ENCODE assay signal across 8 cellular contexts in the genomic region with DNA sequence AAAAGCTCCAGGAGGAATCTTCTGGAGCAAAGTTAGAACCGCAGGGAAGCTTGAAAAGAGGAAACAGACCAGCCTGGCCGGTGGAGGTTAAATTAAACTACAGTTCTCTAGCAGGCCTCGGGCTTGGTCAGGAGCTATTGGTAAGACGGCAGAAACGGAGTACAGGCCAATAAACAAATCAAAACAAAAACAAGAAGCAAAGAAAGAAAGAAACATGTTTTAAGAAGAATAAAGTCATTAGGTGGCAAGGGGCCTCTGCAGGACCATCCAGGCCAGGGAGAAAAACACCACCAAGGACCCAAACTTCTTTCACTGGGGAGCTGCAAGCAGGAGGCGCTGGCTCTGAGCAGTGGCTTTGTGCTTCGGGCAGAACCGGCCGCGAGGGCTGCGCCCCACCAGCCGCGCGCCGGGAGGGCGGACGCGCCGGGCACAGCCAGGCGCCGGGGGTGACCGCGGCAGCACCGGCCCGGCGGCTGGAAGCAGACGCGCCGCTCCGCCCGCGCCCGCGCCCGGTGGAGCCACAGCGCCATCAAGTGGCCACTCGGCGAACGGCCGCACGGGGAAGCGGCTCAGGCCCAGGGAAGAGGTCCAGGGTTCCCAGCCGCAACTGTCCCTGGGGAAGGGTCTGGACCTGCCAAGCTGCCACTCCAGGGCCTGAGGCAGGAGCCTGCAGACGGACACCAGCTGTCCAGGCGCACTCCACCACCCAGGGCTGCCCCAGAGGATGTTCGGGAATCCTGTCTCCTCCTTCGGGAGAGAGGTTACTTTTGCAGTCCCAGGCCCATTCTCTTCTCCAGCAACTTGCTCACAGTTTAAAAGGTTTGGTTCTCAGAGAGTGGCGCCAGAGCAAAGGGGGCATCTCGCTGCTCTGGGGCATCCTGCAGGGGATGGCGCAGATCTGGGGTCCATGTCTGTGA.
DNase-seq lines count a peak whose midpoint lies in the region; ATAC-seq, FAIRE-seq and TF ChIP-seq lines count a peak whose summit lies in the region.

No MANE protein-coding gene starts in this region.

- H3K9me3 ChIP-seq in WERI-Rb-1 (ENCODE audit: severe bottlenecking) (peaks cover 11% of the 10 kb centered on the region), keratinocyte (ENCODE audit: control insufficient read depth, low read depth, low read length) (no peaks in the 10 kb centered on the region)

- H3K36me3 ChIP-seq in WERI-Rb-1 (no peaks in the 10 kb centered on the region), bronchial epithelial cell (ENCODE audit: control insufficient read depth, insufficient read depth, low read length) (peaks cover 3% of the 10 kb centered on the region), keratinocyte (ENCODE audit: control insufficient read depth in 2 of 2, extremely low read depth in 1 of 2, insufficient read depth in 2 of 2, low read length in 2 of 2) (peaks cover 5 to 19% of the 10 kb centered on the region in 2 experiments)

- peaks cover 17% of the 10 kb centered on the region for H4K20me1 ChIP-seq in keratinocyte (ENCODE audit: control insufficient read depth, extremely low read depth, insufficient read depth, low read length)

- TF ChIP-seq CTCF in WERI-Rb-1 (IDR thresholded peaks at IDR 0.05; ENCODE audit: low read depth, low read length) (peak; percentile 94), bronchial epithelial cell (IDR thresholded peaks at IDR 0.05; ENCODE audit: insufficient read depth, low read length, severe bottlenecking) (peak; percentile 85), keratinocyte (optimal IDR thresholded peaks at IDR 0.05 in 1 of 3, IDR thresholded peaks at IDR 0.05 in 1 of 3, conservative IDR thresholded peaks at IDR 0.05 in 1 of 3; ENCODE audit: extremely low read depth in 1 of 3, insufficient read depth in 2 of 3, low read length in 3 of 3) (peak; percentile 63 to 92 (median 86))

- peaks cover 5% of the 10 kb centered on the region for H3K4me1 ChIP-seq in keratinocyte (ENCODE audit: control insufficient read depth, extremely low read depth, insufficient read depth, low read length)

- DNase-seq in activated gamma-delta T cell treated with Interleukin-2 at 50 U/mL for 16 hours (peak; percentile 30), activated gamma-delta T cell (lab: John Stamatoyannopoulos, UW) (no peak), NCI-H2081 (lab: John Stamatoyannopoulos, UW) (peak; percentile 68 to 84), WERI-Rb-1 (peak; percentile 71), bronchial epithelial cell (ENCODE audit: low read depth) (no peak), keratinocyte (ENCODE audit: low read depth, low spot score) (no peak)
- DNase-seq in stimulated activated CD4-positive, alpha-beta T cell treated with anti-CD3 and anti-CD28 coated beads, Interleukin-12 subunit alpha, Interleukin-12 subunit beta, amount 100 ng/mL, for 48 hours (ENCODE audit: low read depth in 2 of 3, low spot score in 1 of 3), result peak; percentile 35 to 64 (median 45)

- peak overlapping the region; percentile 9 for H3K9ac ChIP-seq in keratinocyte (ENCODE audit: control insufficient read depth, extremely low read depth, insufficient read depth, low read length)

- H3K27ac ChIP-seq in WERI-Rb-1, result no peak overlapping the region
- H3K27ac ChIP-seq in keratinocyte (ENCODE audit: control insufficient read depth, insufficient read depth, low read length), result no peak overlapping the region

- dilution Hi-C loops in keratinocyte (cut with MboI; ENCODE audit: extremely low pct_ligation_motif_present, low sequenced_read_pairs), result no loop called here

- H3K4me3 ChIP-seq in WERI-Rb-1 (ENCODE audit: low read depth, low read length) (no peak overlapping the region), bronchial epithelial cell (ENCODE audit: low read depth, low read length) (no peak overlapping the region), keratinocyte (ENCODE audit: control insufficient read depth in 2 of 3, extremely low read depth in 1 of 3, insufficient read depth in 2 of 3, low read depth in 1 of 3, low read length in 3 of 3) (peak overlapping the region in 2 of 3 experiments; percentile 5 to 34)

- H3K27me3 ChIP-seq in WERI-Rb-1 (ENCODE audit: insufficient read depth, low read depth, severe bottlenecking), result peaks cover 9% of the 10 kb centered on the region
- H3K27me3 ChIP-seq in bronchial epithelial cell (ENCODE audit: control insufficient read depth, insufficient read depth, low read length), result no peaks in the 10 kb centered on the region
- H3K27me3 ChIP-seq in keratinocyte (ENCODE audit: control insufficient read depth, extremely low read depth, insufficient read depth, low read length), result no peaks in the 10 kb centered on the region

- H3K4me2 ChIP-seq in keratinocyte (ENCODE audit: control insufficient read depth, extremely low read depth, insufficient read depth, low read depth, low read length), result peak overlapping the region; percentile 63

- peak; percentile 90 for ATAC-seq in HG02852 (IDR thresholded peaks at IDR 0.05; ENCODE audit: unreplicated experiment)

- peaks cover 85% of the 10 kb centered on the region for H3K79me2 ChIP-seq in keratinocyte (ENCODE audit: control insufficient read depth, insufficient read depth, low read length)

- H2AFZ ChIP-seq in keratinocyte (ENCODE audit: control insufficient read depth, low read length), result no peak overlapping the region

- no peaks in the 10 kb centered on the region for H3K9me1 ChIP-seq in keratinocyte (ENCODE audit: control insufficient read depth, extremely low read depth, insufficient read depth, low read length)

- no peak for FAIRE-seq in bronchial epithelial cell (lab: Jason Lieb, UNC)
- FAIRE-seq in keratinocyte (lab: Jason Lieb, UNC), result no peak

Comparison
In these comparisons a context has a peak if more than half of its experiments do, and no peak if none do; other contexts are left out.
1. DNase-seq: peak in activated gamma-delta T cell treated with Interleukin-2 at 50 U/mL for 16 hours (single experiment), NCI-H2081 (2 of 2), WERI-Rb-1 (single experiment) and stimulated activated CD4-positive, alpha-beta T cell treated with anti-CD3 and anti-CD28 coated beads, Interleukin-12 subunit alpha, Interleukin-12 subunit beta, amount 100 ng/mL, for 48 hours (3 of 3); none in activated gamma-delta T cell (single experiment), bronchial epithelial cell (single experiment) and keratinocyte (single experiment).
2. H3K4me3 ChIP-seq: peak in keratinocyte (2 of 3); none in WERI-Rb-1 (single experiment) and bronchial epithelial cell (single experiment).
3. Peak in every context shown above with its lines, with median percentiles within 50 percentile points of each other: CTCF ChIP-seq.